1 cellular context compared by ENCODE assay signal in the genomic region with DNA sequence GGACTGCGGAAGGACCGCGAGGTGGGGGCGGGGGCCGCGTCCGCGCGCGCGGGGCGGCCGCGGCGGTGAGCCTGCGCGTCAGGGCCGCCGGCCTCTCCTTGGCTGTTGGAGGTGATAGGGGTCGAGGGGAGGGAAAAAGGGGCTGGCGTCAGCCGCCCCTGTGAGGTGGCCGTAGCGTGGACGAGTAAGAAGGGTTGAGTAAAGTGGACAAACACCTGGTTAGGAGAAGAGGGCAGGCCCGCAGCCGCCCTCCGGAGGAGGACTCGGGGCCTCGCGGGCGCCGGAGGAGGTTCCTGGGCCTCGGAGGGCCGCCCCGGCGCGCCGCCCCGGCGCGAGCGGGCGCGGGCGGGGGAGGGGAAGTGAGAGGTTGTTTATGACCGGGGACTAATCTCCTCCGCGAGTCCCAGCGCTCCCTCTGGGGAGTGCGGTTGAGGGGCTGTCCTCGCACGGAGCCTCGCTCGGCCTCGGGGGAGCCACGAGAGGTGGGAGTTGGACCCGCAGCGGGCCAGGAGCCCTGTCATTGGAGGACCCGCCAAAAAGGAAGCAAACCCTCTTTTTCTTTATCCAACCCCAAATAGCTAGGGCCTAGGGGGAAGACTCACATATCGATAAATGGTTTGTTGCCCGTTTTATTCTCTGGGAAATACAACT.
TF ChIP-seq lines count a peak whose summit lies in the region.

No MANE protein-coding gene starts in this region.

TF ChIP-seq in HepG2, 621 proteins besides CTCF, POLR2A, EP300 and RAD21 (continued from another document and continues in another):
- TF ChIP-seq ZFP91 (CRISPR knock-in tag; IDR thresholded peaks at IDR 0.05; ENCODE audit: borderline replicate concordance) (peak; percentile 67; the same call in 1 of the 2 replicates), ZNF746 (CRISPR knock-in tag; IDR thresholded peaks at IDR 0.05) (0 out of 2 replicates have a peak, but pooled peaks have one; percentile 2), ZNF703 (CRISPR knock-in tag; IDR thresholded peaks at IDR 0.05; ENCODE audit: borderline replicate concordance) (no peak), ZBTB3 (CRISPR knock-in tag; IDR thresholded peaks at IDR 0.05; ENCODE audit: borderline replicate concordance, low read depth) (no peak), TEAD3 (CRISPR knock-in tag; optimal IDR thresholded peaks at IDR 0.05; ENCODE audit: borderline replicate concordance) (no peak), GATAD2A (CRISPR knock-in tag; IDR thresholded peaks at IDR 0.05) (no peak), MTA1 (CRISPR knock-in tag; IDR thresholded peaks at IDR 0.05; ENCODE audit: borderline replicate concordance) (no peak), RFXANK (CRISPR knock-in tag; IDR thresholded peaks at IDR 0.05) (0 out of 2 replicates have a peak, but pooled peaks have one; percentile 53), SCMH1 (CRISPR knock-in tag; IDR thresholded peaks at IDR 0.05; ENCODE audit: borderline replicate concordance) (no peak), ZNF83 (CRISPR knock-in tag; IDR thresholded peaks at IDR 0.05; ENCODE audit: borderline replicate concordance) (0 out of 2 replicates have a peak, but pooled peaks have one; percentile 54), JDP2 (CRISPR knock-in tag; IDR thresholded peaks at IDR 0.05; ENCODE audit: borderline replicate concordance) (no peak), RAD51 (IDR thresholded peaks at IDR 0.05; ENCODE audit: borderline replicate concordance) (no peak), PATZ1 (CRISPR knock-in tag; IDR thresholded peaks at IDR 0.05) (peak; percentile 36), MXD1 (CRISPR knock-in tag; IDR thresholded peaks at IDR 0.05) (0 out of 2 replicates have a peak, but pooled peaks have one; percentile 30), JUND (CRISPR knock-in tag; IDR thresholded peaks at IDR 0.05) (no peak), KLF16 (CRISPR knock-in tag; IDR thresholded peaks at IDR 0.05) (0 out of 4 replicates have a peak, but pooled peaks of 1 of the 2 experiments have one; percentile 31), MTA3 (CRISPR knock-in tag; IDR thresholded peaks at IDR 0.05) (no peak), PHB2 (IDR thresholded peaks at IDR 0.05; ENCODE audit: partially characterized antibody) (no peak), ZNF143 (CRISPR knock-in tag; IDR thresholded peaks at IDR 0.05) (no peak), TCF12 (IDR thresholded peaks at IDR 0.05) (no peak), TCF12 (CRISPR knock-in tag; IDR thresholded peaks at IDR 0.05) (no peak), ZBTB33 (CRISPR knock-in tag; IDR thresholded peaks at IDR 0.05) (no peak), CENPX (CRISPR knock-in tag; IDR thresholded peaks at IDR 0.05) (no peak), ZNF569 (CRISPR knock-in tag; IDR thresholded peaks at IDR 0.05; ENCODE audit: borderline replicate concordance) (no peak; the same call in 1 of the 2 replicates), ZNF839 (CRISPR knock-in tag; IDR thresholded peaks at IDR 0.05; ENCODE audit: borderline replicate concordance) (no peak), KLF9 (CRISPR knock-in tag; IDR thresholded peaks at IDR 0.05; ENCODE audit: low read depth) (0 out of 2 replicates have a peak, but pooled peaks have one; percentile 12), NCOA5 (CRISPR knock-in tag; IDR thresholded peaks at IDR 0.05) (no peak), ZMAT3 (CRISPR knock-in tag; conservative IDR thresholded peaks at IDR 0.05) (peak; percentile 32; the same call in 1 of the 2 replicates), THYN1 (CRISPR knock-in tag; IDR thresholded peaks at IDR 0.05; ENCODE audit: borderline replicate concordance, low read depth) (no peak), HDAC2 (CRISPR knock-in tag; IDR thresholded peaks at IDR 0.05) (peak; percentile 25; the same call in 1 of the 2 replicates), CREB1 (IDR thresholded peaks at IDR 0.05) (no peak), CREB1 (CRISPR knock-in tag; IDR thresholded peaks at IDR 0.05) (no peak), GATA4 (IDR thresholded peaks at IDR 0.05; ENCODE audit: borderline replicate concordance, low read depth) (no peak; the same call in 1 of the 2 replicates), ZNF235 (CRISPR knock-in tag; IDR thresholded peaks at IDR 0.05; ENCODE audit: borderline replicate concordance) (no peak), SMAD1 (CRISPR knock-in tag; IDR thresholded peaks at IDR 0.05; ENCODE audit: borderline replicate concordance, low read depth) (no peak), ZNF850 (CRISPR knock-in tag; conservative IDR thresholded peaks at IDR 0.05) (no peak), NFYC (CRISPR knock-in tag; IDR thresholded peaks at IDR 0.05) (no peak), GPBP1L1 (CRISPR knock-in tag; IDR thresholded peaks at IDR 0.05) (no peak), ZFY (CRISPR knock-in tag; IDR thresholded peaks at IDR 0.05) (peak; percentile 88), SIN3A (IDR thresholded peaks at IDR 0.05; ENCODE audit: borderline replicate concordance, low read depth, low read length) (peak; percentile 66; the same call in 1 of the 2 replicates), ZSCAN22 (CRISPR knock-in tag; IDR thresholded peaks at IDR 0.05) (no peak), ZKSCAN1 (IDR thresholded peaks at IDR 0.05; ENCODE audit: low read length) (no peak), BHLHE40 (IDR thresholded peaks at IDR 0.05; ENCODE audit: low read length) (no peak), HNRNPH1 (optimal IDR thresholded peaks at IDR 0.05; ENCODE audit: low read depth, low read length) (no peak), PCBP1 (IDR thresholded peaks at IDR 0.05; ENCODE audit: borderline replicate concordance, low read depth, low read length) (no peak), CBFB (CRISPR knock-in tag; IDR thresholded peaks at IDR 0.05) (no peak; the same call in 1 of the 2 replicates), SKI (IDR thresholded peaks at IDR 0.05; ENCODE audit: partially characterized antibody) (no peak), KDM2A (CRISPR knock-in tag; IDR thresholded peaks at IDR 0.05; ENCODE audit: borderline replicate concordance, low read depth) (peak; percentile 41), ZNF33B (CRISPR knock-in tag; IDR thresholded peaks at IDR 0.05) (no peak), FOXP1 (IDR thresholded peaks at IDR 0.05) (no peak), FOXP1 (CRISPR knock-in tag; IDR thresholded peaks at IDR 0.05) (no peak)
- TF ChIP-seq, protein P1, sequence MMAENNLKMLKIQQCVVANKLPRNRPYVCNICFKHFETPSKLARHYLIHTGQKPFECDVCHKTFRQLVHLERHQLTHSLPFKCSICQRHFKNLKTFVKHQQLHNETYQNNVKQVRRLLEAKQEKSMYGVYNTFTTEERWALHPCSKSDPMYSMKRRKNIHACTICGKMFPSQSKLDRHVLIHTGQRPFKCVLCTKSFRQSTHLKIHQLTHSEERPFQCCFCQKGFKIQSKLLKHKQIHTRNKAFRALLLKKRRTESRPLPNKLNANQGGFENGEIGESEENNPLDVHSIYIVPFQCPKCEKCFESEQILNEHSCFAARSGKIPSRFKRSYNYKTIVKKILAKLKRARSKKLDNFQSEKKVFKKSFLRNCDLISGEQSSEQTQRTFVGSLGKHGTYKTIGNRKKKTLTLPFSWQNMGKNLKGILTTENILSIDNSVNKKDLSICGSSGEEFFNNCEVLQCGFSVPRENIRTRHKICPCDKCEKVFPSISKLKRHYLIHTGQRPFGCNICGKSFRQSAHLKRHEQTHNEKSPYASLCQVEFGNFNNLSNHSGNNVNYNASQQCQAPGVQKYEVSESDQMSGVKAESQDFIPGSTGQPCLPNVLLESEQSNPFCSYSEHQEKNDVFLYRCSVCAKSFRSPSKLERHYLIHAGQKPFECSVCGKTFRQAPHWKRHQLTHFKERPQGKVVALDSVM (CRISPR knock-in tag; IDR thresholded peaks at IDR 0.05): peak; percentile 68
- TF ChIP-seq, protein P2, sequence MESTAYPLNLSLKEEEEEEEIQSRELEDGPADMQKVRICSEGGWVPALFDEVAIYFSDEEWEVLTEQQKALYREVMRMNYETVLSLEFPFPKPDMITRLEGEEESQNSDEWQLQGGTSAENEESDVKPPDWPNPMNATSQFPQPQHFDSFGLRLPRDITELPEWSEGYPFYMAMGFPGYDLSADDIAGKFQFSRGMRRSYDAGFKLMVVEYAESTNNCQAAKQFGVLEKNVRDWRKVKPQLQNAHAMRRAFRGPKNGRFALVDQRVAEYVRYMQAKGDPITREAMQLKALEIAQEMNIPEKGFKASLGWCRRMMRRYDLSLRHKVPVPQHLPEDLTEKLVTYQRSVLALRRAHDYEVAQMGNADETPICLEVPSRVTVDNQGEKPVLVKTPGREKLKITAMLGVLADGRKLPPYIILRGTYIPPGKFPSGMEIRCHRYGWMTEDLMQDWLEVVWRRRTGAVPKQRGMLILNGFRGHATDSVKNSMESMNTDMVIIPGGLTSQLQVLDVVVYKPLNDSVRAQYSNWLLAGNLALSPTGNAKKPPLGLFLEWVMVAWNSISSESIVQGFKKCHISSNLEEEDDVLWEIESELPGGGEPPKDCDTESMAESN (CRISPR knock-in tag; conservative IDR thresholded peaks at IDR 0.05): 0 out of 2 replicates have a peak, but pooled peaks have one; percentile 44
- TF ChIP-seq, protein P3, sequence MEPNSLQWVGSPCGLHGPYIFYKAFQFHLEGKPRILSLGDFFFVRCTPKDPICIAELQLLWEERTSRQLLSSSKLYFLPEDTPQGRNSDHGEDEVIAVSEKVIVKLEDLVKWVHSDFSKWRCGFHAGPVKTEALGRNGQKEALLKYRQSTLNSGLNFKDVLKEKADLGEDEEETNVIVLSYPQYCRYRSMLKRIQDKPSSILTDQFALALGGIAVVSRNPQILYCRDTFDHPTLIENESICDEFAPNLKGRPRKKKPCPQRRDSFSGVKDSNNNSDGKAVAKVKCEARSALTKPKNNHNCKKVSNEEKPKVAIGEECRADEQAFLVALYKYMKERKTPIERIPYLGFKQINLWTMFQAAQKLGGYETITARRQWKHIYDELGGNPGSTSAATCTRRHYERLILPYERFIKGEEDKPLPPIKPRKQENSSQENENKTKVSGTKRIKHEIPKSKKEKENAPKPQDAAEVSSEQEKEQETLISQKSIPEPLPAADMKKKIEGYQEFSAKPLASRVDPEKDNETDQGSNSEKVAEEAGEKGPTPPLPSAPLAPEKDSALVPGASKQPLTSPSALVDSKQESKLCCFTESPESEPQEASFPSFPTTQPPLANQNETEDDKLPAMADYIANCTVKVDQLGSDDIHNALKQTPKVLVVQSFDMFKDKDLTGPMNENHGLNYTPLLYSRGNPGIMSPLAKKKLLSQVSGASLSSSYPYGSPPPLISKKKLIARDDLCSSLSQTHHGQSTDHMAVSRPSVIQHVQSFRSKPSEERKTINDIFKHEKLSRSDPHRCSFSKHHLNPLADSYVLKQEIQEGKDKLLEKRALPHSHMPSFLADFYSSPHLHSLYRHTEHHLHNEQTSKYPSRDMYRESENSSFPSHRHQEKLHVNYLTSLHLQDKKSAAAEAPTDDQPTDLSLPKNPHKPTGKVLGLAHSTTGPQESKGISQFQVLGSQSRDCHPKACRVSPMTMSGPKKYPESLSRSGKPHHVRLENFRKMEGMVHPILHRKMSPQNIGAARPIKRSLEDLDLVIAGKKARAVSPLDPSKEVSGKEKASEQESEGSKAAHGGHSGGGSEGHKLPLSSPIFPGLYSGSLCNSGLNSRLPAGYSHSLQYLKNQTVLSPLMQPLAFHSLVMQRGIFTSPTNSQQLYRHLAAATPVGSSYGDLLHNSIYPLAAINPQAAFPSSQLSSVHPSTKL (CRISPR knock-in tag; IDR thresholded peaks at IDR 0.05): peak; percentile 27; the same call in 1 of the 2 replicates
